17 cellular contexts compared by ENCODE assay signal in the genomic region with DNA sequence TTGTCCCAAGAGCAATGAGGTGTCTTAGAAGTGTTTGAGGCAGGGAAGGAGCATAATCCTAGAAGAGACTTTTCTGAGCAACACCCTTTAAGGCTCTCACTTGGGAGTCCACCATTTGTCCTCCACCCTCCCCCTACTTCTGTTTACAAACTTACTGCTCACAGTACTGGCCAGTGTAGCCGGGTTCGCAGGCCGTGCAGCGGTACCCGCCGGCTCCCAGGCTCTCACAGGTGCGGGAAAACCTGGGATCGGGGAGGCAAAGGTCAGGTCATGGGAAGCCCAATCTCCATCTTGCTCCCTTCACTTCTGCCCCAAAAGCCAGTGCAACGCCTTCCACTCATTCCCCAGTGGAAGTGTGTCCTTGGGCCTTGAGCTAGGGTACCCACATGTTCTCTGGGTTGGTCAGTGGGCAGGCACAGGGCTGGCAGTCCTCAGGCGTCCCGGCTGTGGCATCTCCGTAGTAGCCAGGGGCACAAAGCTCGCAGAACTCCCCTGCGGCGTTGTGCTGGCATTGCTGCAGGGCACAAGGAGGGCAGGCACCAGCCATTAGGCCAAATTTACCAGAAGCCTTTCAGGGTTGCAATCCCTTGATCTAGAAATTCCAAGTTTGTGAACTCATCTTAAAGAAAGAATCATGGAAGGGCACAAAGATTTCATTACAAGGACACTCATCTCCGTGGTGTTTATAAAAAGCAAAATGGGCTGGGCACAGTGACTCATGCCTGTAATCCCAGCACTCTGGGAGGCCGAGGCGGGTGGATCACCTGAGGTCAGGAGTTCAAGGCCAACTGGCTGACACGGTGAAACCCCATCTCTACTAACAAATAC. TPM values are rescaled to one million over a fixed set of nuclear protein-coding genes. Genes with fewer than 3 reads are reported as not detected.
DNase-seq lines count a peak whose midpoint lies in the region; ATAC-seq and TF ChIP-seq lines count a peak whose summit lies in the region.
"Had no signal": no experiment of that assay in that cellular context is flagged by ENCODE, and none has a peak within 500 bp of the region (broad histone marks: within the 10 kb centered on the region; RNA-seq: fewer than 3 reads in every experiment).

No MANE protein-coding gene starts in this region.

- H3K79me2 ChIP-seq in PC-9 (ENCODE audit: low read depth) (no peaks in the 10 kb centered on the region), trophoblast cell (ENCODE audit: control insufficient read depth, insufficient read depth, low read length, poor library complexity) (no peaks in the 10 kb centered on the region)

- H3K4me2 ChIP-seq in PC-9 (no peak overlapping the region), trophoblast cell (ENCODE audit: low read length) (no peak overlapping the region)

- H3K14ac ChIP-seq in trophoblast cell (ENCODE audit: low read length), result no peak overlapping the region

- H3K79me1 ChIP-seq in trophoblast cell (ENCODE audit: low read length), result no peaks in the 10 kb centered on the region

- H4K12ac ChIP-seq in trophoblast cell (ENCODE audit: low read depth, low read length), result no peak overlapping the region

- H3K4me3 ChIP-seq in PC-9, result no peak overlapping the region
- H3K4me3 ChIP-seq in esophagus (ENCODE audit: low read depth in 1 of 2, low read length in 2 of 2), result no peak overlapping the region
- H3K4me3 ChIP-seq in trophoblast cell (ENCODE audit: low read depth, low read length), result peak overlapping the region; percentile 10

- H4K91ac ChIP-seq in trophoblast cell (ENCODE audit: low read depth, low read length), result no peak overlapping the region

- H4K8ac ChIP-seq in trophoblast cell (ENCODE audit: low read depth, low read length), result no peak overlapping the region

- H2AFZ ChIP-seq in PC-9 (no peak overlapping the region), trophoblast cell (ENCODE audit: insufficient read depth, low read length, poor library complexity) (no peak overlapping the region)

- CTCF ChIA-PET in PC-9 (lab: Charles Lee), result no interaction called here

- H2BK5ac ChIP-seq in trophoblast cell (ENCODE audit: low read depth, low read length, poor library complexity), result no peak overlapping the region

- H3K4me1 ChIP-seq in PC-9 (replicated peaks; ENCODE audit: insufficient read depth) (peaks cover 11% of the 10 kb centered on the region), esophagus (ENCODE audit: control insufficient read depth in 2 of 2, insufficient read depth in 2 of 2, low read length in 1 of 2) (peaks cover 0 to 5% of the 10 kb centered on the region in 2 donors), trophoblast cell (ENCODE audit: control insufficient read depth in 1 of 2, insufficient read depth in 2 of 2, low read length in 2 of 2) (no peaks in the 10 kb centered on the region)

- no peak for TF ChIP-seq CTCF in PC-9 (conservative IDR thresholded peaks at IDR 0.05)

- POLR2A ChIA-PET in PC-9 (lab: Charles Lee; ENCODE audit: unreplicated experiment), result interaction anchor here (0.7 kb wide), 2 partner anchors 91 to 191 kb away, joined by 3 to 26 read pairs; no protein-coding TSS in a partner anchor

- H3K27ac ChIP-seq in PC-9 (peak overlapping the region; percentile 46; the same call in 1 of the 2 replicates), esophagus (ENCODE audit: low read depth in 2 of 2, low read length in 1 of 2) (peak overlapping the region; percentile 36 to 53), trophoblast cell (ENCODE audit: low read depth, low read length) (no peak overlapping the region)
- H3K27ac ChIP-seq: neutrophil had no signal

- H3F3A ChIP-seq in PC-9 (ENCODE audit: insufficient read depth, low read depth), result peaks cover 13% of the 10 kb centered on the region; the same call in 1 of the 2 replicates

- no peak overlapping the region for H2AK5ac ChIP-seq in trophoblast cell (ENCODE audit: low read length)

- no peak overlapping the region for H3K4ac ChIP-seq in trophoblast cell (ENCODE audit: low read depth, low read length)

- no peak overlapping the region for H2BK120ac ChIP-seq in trophoblast cell (ENCODE audit: insufficient read depth, low read length, poor library complexity)

- H3K9me3 ChIP-seq in PC-9 (ENCODE audit: insufficient read depth, low read depth) (no peaks in the 10 kb centered on the region), esophagus (ENCODE audit: control insufficient read depth in 2 of 2, insufficient read depth in 1 of 2, low read depth in 1 of 2, low read length in 1 of 2) (no peaks in the 10 kb centered on the region), trophoblast cell (ENCODE audit: insufficient read depth, low read depth, low read length) (peaks cover 12% of the 10 kb centered on the region)
- H3K9me3 ChIP-seq: neutrophil had no signal

- H2BK12ac ChIP-seq in trophoblast cell (ENCODE audit: low read length), result no peak overlapping the region

- no peak overlapping the region for H3K23ac ChIP-seq in trophoblast cell (ENCODE audit: low read length)

- no peak overlapping the region for H3K18ac ChIP-seq in trophoblast cell (ENCODE audit: low read length)

- no TSS peak for BruUV-seq in PC-9 (replicated peaks; lab: Mats Ljungman, UMichigan)

- H4K20me1 ChIP-seq in PC-9 (ENCODE audit: insufficient read depth), result no peaks in the 10 kb centered on the region

- H3K36me3 ChIP-seq in PC-9 (ENCODE audit: low read depth), result no peaks in the 10 kb centered on the region
- H3K36me3 ChIP-seq in esophagus (ENCODE audit: control insufficient read depth in 2 of 2, insufficient read depth in 2 of 2, low read length in 1 of 2), result peaks cover 0 to 36% of the 10 kb centered on the region in 2 donors
- peaks cover 82 to 89% of the 10 kb centered on the region in 2 experiments for H3K36me3 ChIP-seq in trophoblast cell (ENCODE audit: control insufficient read depth in 1 of 2, insufficient read depth in 2 of 2, low read length in 2 of 2)
- H3K36me3 ChIP-seq: neutrophil had no signal

- peak; percentile 17 for DNase-seq in COLO829 (ENCODE audit: low spot score)
- DNase-seq in PC-9, result peak; percentile 61 to 83
- no peak for DNase-seq in trophoblast cell
- no peak for DNase-seq in HUDEP-2 (lab: John Stamatoyannopoulos, UW; ENCODE audit: unreplicated experiment in 76 of 76)
- no peak for DNase-seq in NCI-H1105 treated with DMSO at 0.1 percent for 48 hours (lab: John Stamatoyannopoulos, UW)
- DNase-seq in NCI-H2196 treated with DMSO at 0.1 percent for 48 hours (lab: John Stamatoyannopoulos, UW; ENCODE audit: unreplicated experiment), result no peak
- DNase-seq: activated CD4-positive, alpha-beta T cell treated with anti-CD3 and anti-CD28 coated beads, Interleukin-2, amount 10 ng/mL, durations not matched to agents 7 days and 5 days; activated naive CD4-positive, alpha-beta T cell treated with anti-CD3 and anti-CD28 coated beads for 36 hours; effector CD4-positive, alpha-beta T cell; islet precursor cell; MV-4-11; NCI-H510A; stimulated activated CD4-positive, alpha-beta T cell treated with anti-CD3 and anti-CD28 coated beads, Interleukin-4, amount 100 ng/mL, for 24 hours had no signal

- no peaks in the 10 kb centered on the region for H3K9me2 ChIP-seq in PC-9 (ENCODE audit: insufficient read depth)

- no peak for ATAC-seq in GM19395 (IDR thresholded peaks at IDR 0.05; ENCODE audit: unreplicated experiment)

- 76 to 84% methylated on average over 19 of the region's 19 CpGs for WGBS in esophagus, 2 donors
- no CpG with 5 or more reads among the region's 19 CpGs for WGBS in trophoblast cell (ENCODE audit: extremely low coverage, insufficient coverage, insufficient read length)

- H3K27me3 ChIP-seq in PC-9 (ENCODE audit: insufficient read depth, low read depth) (no peaks in the 10 kb centered on the region), esophagus (ENCODE audit: control insufficient read depth in 1 of 2, insufficient read depth in 2 of 2, low read length in 2 of 2) (no peaks in the 10 kb centered on the region), trophoblast cell (ENCODE audit: insufficient read depth, low read length) (no peaks in the 10 kb centered on the region)
- H3K27me3 ChIP-seq: neutrophil had no signal

- intact Hi-C loops in PC-9 (cut with micrococcal nuclease; ENCODE audit: unreplicated experiment), result loop anchor here (2.0 kb wide), 1 partner anchor 35 kb away; no protein-coding TSS in a partner anchor

- H3K9ac ChIP-seq in trophoblast cell (ENCODE audit: low read length), result no peak overlapping the region

RNA-seq across cellular contexts. Expression of a gene that starts 49.8 kb away (rescaled TPM):
- total RNA-seq in PC-9 (2021), result not detected in 2 replicates
- under 1 TPM; 0.45 to 0.98 TPM for polyA plus RNA-seq in esophagus
- polyA plus RNA-seq in trophoblast cell (2013), result 0.08 and 0.10 TPM in 2 replicates
- total RNA-seq: activated CD4-positive, alpha-beta T cell treated with anti-CD3 and anti-CD28 coated beads, Interleukin-2, amount 10 ng/mL, durations not matched to agents 7 days and 5 days; activated naive CD4-positive, alpha-beta T cell treated with anti-CD3 and anti-CD28 coated beads for 36 hours; SK-MEL-5 had no signal

Comparison
In these comparisons a context has a peak if more than half of its experiments do, and no peak if none do; other contexts are left out.
1. DNase-seq: peak in COLO829 (single experiment) and PC-9 (2 of 2); none in trophoblast cell (0 of 2), HUDEP-2 (0 of 76), NCI-H1105 treated with DMSO at 0.1 percent for 48 hours (single experiment) and NCI-H2196 treated with DMSO at 0.1 percent for 48 hours (single experiment).